In the genomic region with DNA sequence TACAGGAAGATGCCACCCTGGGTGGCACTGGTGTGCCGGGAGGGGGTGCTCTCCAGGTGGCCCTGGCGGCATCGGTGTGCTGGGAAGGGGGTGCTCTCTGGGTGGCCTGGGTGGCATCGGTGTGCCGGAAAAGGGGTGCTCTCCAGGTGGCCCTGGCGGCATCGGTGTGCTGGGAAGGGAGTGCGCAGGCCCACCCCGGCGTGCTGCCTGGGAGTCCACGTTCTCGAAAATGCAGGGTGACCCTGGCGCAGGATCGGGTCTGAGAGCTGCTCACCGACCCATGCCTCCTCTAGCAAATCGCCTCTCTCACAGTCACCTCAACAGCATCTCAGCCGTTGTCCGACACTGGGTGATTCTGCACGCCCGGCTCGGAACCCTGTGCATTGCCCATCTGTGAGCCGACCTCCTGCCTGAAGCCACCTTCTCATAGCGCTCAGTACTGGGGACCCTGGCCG, we compare ENCODE assay signal across 1 cellular context.
TF ChIP-seq lines count a peak whose summit lies in the region.

No MANE protein-coding gene starts in this region.

TF ChIP-seq in GM23338, 12 proteins besides CTCF, POLR2A, EP300 and RAD21:
- no peak for TF ChIP-seq ZNF462 (CRISPR knock-in tag; IDR thresholded peaks at IDR 0.05)
- no peak for TF ChIP-seq REST (IDR thresholded peaks at IDR 0.05; ENCODE audit: unreplicated experiment)
- no peak for TF ChIP-seq STAT1 (IDR thresholded peaks at IDR 0.05; ENCODE audit: unreplicated experiment)
- TF ChIP-seq NANOG (IDR thresholded peaks at IDR 0.05; ENCODE audit: borderline replicate concordance), result no peak
- TF ChIP-seq JUNB (IDR thresholded peaks at IDR 0.05; ENCODE audit: unreplicated experiment), result no peak
